Comparison of ENCODE assay signal across 1 cellular context in genomic region chr18:41464278-41464677, GRCh38.
TF ChIP-seq lines count a peak whose summit lies in the region.

No MANE protein-coding gene starts in this region.

TF ChIP-seq in GM23338, 12 proteins besides CTCF, POLR2A, EP300 and RAD21:
- TF ChIP-seq ZNF462 (CRISPR knock-in tag; IDR thresholded peaks at IDR 0.05) (no peak), NANOG (IDR thresholded peaks at IDR 0.05; ENCODE audit: borderline replicate concordance) (peak; percentile 71; the same call in 1 of the 2 replicates)
TF ChIP-seq in GM23338: peak in this region for 1.
